ENCODE assay signal across 9 cellular contexts in genomic region chr14:20428010-20428365, GRCh38. TPM values are rescaled to one million over a fixed set of nuclear protein-coding genes. Genes with fewer than 3 reads are reported as not detected.
A peak's percentile ranks its signal among the peaks of the same experiment; 100 is the strongest.
DNase-seq lines count a peak whose midpoint lies in the region; ATAC-seq and TF ChIP-seq lines count a peak whose summit lies in the region.
"Had no signal": no experiment of that assay in that cellular context is flagged by ENCODE, and none has a peak within 500 bp of the region (broad histone marks: within the 10 kb centered on the region; RNA-seq: fewer than 3 reads in every experiment).

No MANE protein-coding gene starts in this region.

- TF ChIP-seq EP300 in sigmoid colon (IDR thresholded peaks at IDR 0.05) = no peak

- TF ChIP-seq POLR2A in sigmoid colon (IDR thresholded peaks at IDR 0.05) = no peak

- no peak overlapping the region for H3K4me3 ChIP-seq in sigmoid colon

- intact Hi-C loops in sigmoid colon (cut with DNase I) = no loop called here

- no peaks in the 10 kb centered on the region for H3K9me3 ChIP-seq in sigmoid colon

- H3K27ac ChIP-seq in adipose tissue (ENCODE audit: low read depth, low read length) (peak overlapping the region; percentile 49), sigmoid colon (no peak overlapping the region)
- H3K27ac ChIP-seq: parathyroid adenoma had no signal

- H3K9me3 Mint-ChIP-seq in activated naive CD4-positive, alpha-beta T cell treated with anti-CD3 and anti-CD28 coated beads, Interleukin-2, amount 50 U/mL, for 24 hours = no peaks in the 10 kb centered on the region

- H3K4me1 ChIP-seq in sigmoid colon = no peaks in the 10 kb centered on the region
- H3K4me1 ChIP-seq: parathyroid adenoma had no signal

- H3K36me3 Mint-ChIP-seq in activated naive CD4-positive, alpha-beta T cell treated with anti-CD3 and anti-CD28 coated beads, Interleukin-2, amount 50 U/mL, for 24 hours = no peaks in the 10 kb centered on the region

- H3K27me3 Mint-ChIP-seq in activated naive CD4-positive, alpha-beta T cell treated with anti-CD3 and anti-CD28 coated beads, Interleukin-2, amount 50 U/mL, for 24 hours = no peaks in the 10 kb centered on the region

- no peak for DNase-seq in activated naive CD4-positive, alpha-beta T cell treated with Interleukin-2 at 50 U/mL for 16 hours
- DNase-seq in sigmoid colon (no peak), NCI-H82 (lab: John Stamatoyannopoulos, UW) (no peak), dedifferentiated amniotic fluid mesenchymal stem cell (ENCODE audit: extremely low spot score) (no peak)

- peak overlapping the region; percentile 92 for H3K27ac Mint-ChIP-seq in activated naive CD4-positive, alpha-beta T cell treated with anti-CD3 and anti-CD28 coated beads, Interleukin-2, amount 50 U/mL, for 24 hours

- no peak for TF ChIP-seq CTCF in sigmoid colon (IDR thresholded peaks at IDR 0.05)

- no peaks in the 10 kb centered on the region for H3K27me3 ChIP-seq in sigmoid colon

- peak overlapping the region; percentile 41 for H3K4me3 Mint-ChIP-seq in activated naive CD4-positive, alpha-beta T cell treated with anti-CD3 and anti-CD28 coated beads, Interleukin-2, amount 50 U/mL, for 24 hours

- H3K4me1 Mint-ChIP-seq in activated naive CD4-positive, alpha-beta T cell treated with anti-CD3 and anti-CD28 coated beads, Interleukin-2, amount 50 U/mL, for 24 hours = peaks cover 31% of the 10 kb centered on the region

- H3K36me3 ChIP-seq in sigmoid colon = no peaks in the 10 kb centered on the region

- ATAC-seq in HG03066 (IDR thresholded peaks at IDR 0.05; ENCODE audit: low read depth, unreplicated experiment) = peak; percentile 32
- ATAC-seq in GM21526 (IDR thresholded peaks at IDR 0.05; ENCODE audit: low FRiP score, unreplicated experiment) = no peak

- 55 to 68% (median 58%) methylated on average over 5 of the region's 5 CpGs for WGBS in adipose tissue, 3 donors
- 55 to 85% methylated on average over 5 of the region's 5 CpGs for WGBS in sigmoid colon, 2 donors

RNA-seq across cellular contexts. Expression of gene KLHL33, which starts 8.0 kb away (rescaled TPM):
- polyA plus RNA-seq in adipose tissue = 1 to 10 TPM in 1 of 3 donors, under 1 TPM in 2; 0.09 to 1.6 (median 0.27) TPM
- total RNA-seq in sigmoid colon = 1 to 10 TPM in 1 of 4 donors, under 1 TPM in 3; 0.33 to 1.4 (median 0.62) TPM
- polyA plus RNA-seq in sigmoid colon = under 1 TPM; 0.23 to 0.60 (median 0.23) TPM

RNA-seq across cellular contexts. Expression of gene TEP1, which starts 14.7 kb away (rescaled TPM):
- polyA plus RNA-seq in adipose tissue (10 to 100 TPM in 2 of 3 donors, 1 to 10 TPM in 1; 5.4 to 16.2 (median 14.6) TPM), sigmoid colon (10 to 100 TPM; 19.2 to 43.7 (median 22.9) TPM)
- total RNA-seq in sigmoid colon = 10 to 100 TPM; 12.7 to 42.7 (median 19.6) TPM

RNA-seq across cellular contexts. Expression of gene OSGEP, which starts 26.6 kb away (rescaled TPM):
- polyA plus RNA-seq in adipose tissue = 10 to 100 TPM; 19.5 to 26.7 (median 22.4) TPM
- 10 to 100 TPM; 34.1 to 65.6 (median 50.7) TPM for total RNA-seq in sigmoid colon
- polyA plus RNA-seq in sigmoid colon = 10 to 100 TPM; 21.0 to 49.4 (median 29.8) TPM

RNA-seq across cellular contexts. Expression of gene APEX1, which starts 27.0 kb away (rescaled TPM):
- polyA plus RNA-seq in adipose tissue (100 to 1,000 TPM in 2 of 3 donors, 10 to 100 TPM in 1; 94.2 to 151 (median 116) TPM), sigmoid colon (100 to 1,000 TPM in 1 of 3 donors, 10 to 100 TPM in 2; 84.4 to 150 (median 99.7) TPM)
- 100 to 1,000 TPM; 118 to 181 (median 146) TPM for total RNA-seq in sigmoid colon

RNA-seq across cellular contexts. Expression of gene PIP4P1, which starts 33.2 kb away (rescaled TPM):
- polyA plus RNA-seq in adipose tissue (10 to 100 TPM; 19.0 to 36.6 (median 24.6) TPM), sigmoid colon (10 to 100 TPM; 30.3 to 40.9 (median 32.4) TPM)
- total RNA-seq in sigmoid colon = 10 to 100 TPM; 18.9 to 28.0 (median 22.8) TPM
